Comparison of ENCODE assay signal across 12 cellular contexts in genomic region chr3:42685363-42685881, GRCh38. TPM values are rescaled to one million over a fixed set of nuclear protein-coding genes. Genes with fewer than 3 reads are reported as not detected.
A peak's percentile ranks its signal among the peaks of the same experiment; 100 is the strongest.
DNase-seq lines count a peak whose midpoint lies in the region; ATAC-seq, FAIRE-seq and TF ChIP-seq lines count a peak whose summit lies in the region.
"Had no signal": no experiment of that assay in that cellular context is flagged by ENCODE, and none has a peak within 500 bp of the region (broad histone marks: within the 10 kb centered on the region; RNA-seq: fewer than 3 reads in every experiment).

KLHL40 (plus strand) TSS chr3:42685537; CDS start chr3:42685619, 82 bp downstream.

- H3K9me3 ChIP-seq in IMR-90 (ENCODE audit: control insufficient read depth, insufficient read depth, low read length) (peaks cover 7% of the 10 kb centered on the region), osteoblast (ENCODE audit: low read depth, low read length) (no peaks in the 10 kb centered on the region)
- H3K9me3 ChIP-seq: upper lobe of left lung had no signal

- no peak within 1 kb of the TSS; the same call in 1 of the 2 replicates for H3K23ac ChIP-seq in IMR-90 (ENCODE audit: low read depth, low read length)

- H4K20me1 ChIP-seq in IMR-90 (ENCODE audit: insufficient read depth, low read length) (no peaks in the 10 kb centered on the region; the same call in 1 of the 2 replicates), osteoblast (ENCODE audit: insufficient read depth, low read length) (peaks cover 2% of the 10 kb centered on the region)

- H3K36me3 Mint-ChIP-seq in stimulated activated memory B cell treated with anti-CD40 and anti-IgM and Interleukin-4, amounts not matched to agents 10 μg/mL and 1 μg/mL and 100 μg/mL, for 72 hours: no peaks in the 10 kb centered on the region
- H3K36me3 Mint-ChIP-seq: brain had no signal

- H2BK15ac ChIP-seq in IMR-90 (ENCODE audit: low read depth, low read length): peak within 1 kb of the TSS; percentile 82; the same call in 2 of the 3 replicates

- ATAC-seq in IMR-90 (ENCODE audit: low read depth): no peak
- no peak for ATAC-seq in stimulated activated memory B cell treated with anti-CD40 and anti-IgM and Interleukin-4, amounts not matched to agents 10 μg/mL and 1 μg/mL and 100 μg/mL, for 72 hours

- DNase-seq in 8988T: peak; percentile 26
- no peak for DNase-seq in IMR-90
- DNase-seq in epithelial cell of prostate (ENCODE audit: low read depth, low spot score): no peak
- DNase-seq in osteoblast (ENCODE audit: insufficient read length, low spot score, missing footprints): peak; percentile 67
- no peak for DNase-seq in iPS-NIHi11 (ENCODE audit: low spot score)
- no peak for DNase-seq in urothelium cell line (ENCODE audit: low spot score)
- no peak for DNase-seq in medulla oblongata (ENCODE audit: extremely low spot score)
- DNase-seq: CD4-positive, alpha-beta T cell; NCI-H1694 treated with DMSO at 0.1 percent for 48 hours had no signal

- H2BK20ac ChIP-seq in IMR-90 (ENCODE audit: low read depth, low read length): peak within 1 kb of the TSS; percentile 62; the same call in 1 of the 2 replicates

- WGBS in IMR-90 (ENCODE audit: extremely low coverage in 2 of 2, insufficient read length in 1 of 2), 2 experiments: 40% methylated on average over 17 of the region's 34 CpGs; no CpG with 5 or more reads in 1 of the 2 experiments

- no peak within 1 kb of the TSS for H3K9ac ChIP-seq in IMR-90 (ENCODE audit: low read depth, low read length)

- dilution Hi-C loops in IMR-90 (cut with HindIII; ENCODE audit: low sequenced_read_pairs, unreplicated experiment): no loop called here

- no peak within 1 kb of the TSS for H4K5ac ChIP-seq in IMR-90 (ENCODE audit: low read depth, low read length)

- TF ChIP-seq CTCF in IMR-90 (conservative IDR thresholded peaks at IDR 0.05; ENCODE audit: low read depth, low read length) (no peak), osteoblast (IDR thresholded peaks at IDR 0.05; ENCODE audit: extremely low read depth, low read depth, low read length) (no peak)

- H3K27ac Mint-ChIP-seq in stimulated activated memory B cell treated with anti-CD40 and anti-IgM and Interleukin-4, amounts not matched to agents 10 μg/mL and 1 μg/mL and 100 μg/mL, for 72 hours: no peak within 1 kb of the TSS
- H3K27ac Mint-ChIP-seq: CD4-positive, alpha-beta T cell had no signal

- no peak within 1 kb of the TSS for H3K27ac ChIP-seq in IMR-90 (ENCODE audit: insufficient read depth, low read length)
- peak within 1 kb of the TSS; percentile 9 for H3K27ac ChIP-seq in epithelial cell of prostate
- H3K27ac ChIP-seq in osteoblast (ENCODE audit: low read depth, low read length): no peak within 1 kb of the TSS
- H3K27ac ChIP-seq: upper lobe of left lung had no signal

- H3K56ac ChIP-seq in IMR-90 (ENCODE audit: extremely low read depth, insufficient read depth, low read length): no peak within 1 kb of the TSS

- peak within 1 kb of the TSS; percentile 37 for H2AK9ac ChIP-seq in IMR-90 (replicated peaks; ENCODE audit: low read depth, low read length, poor library complexity)

- H3K27me3 Mint-ChIP-seq in stimulated activated memory B cell treated with anti-CD40 and anti-IgM and Interleukin-4, amounts not matched to agents 10 μg/mL and 1 μg/mL and 100 μg/mL, for 72 hours: peaks cover 63% of the 10 kb centered on the region

- H3K4me1 Mint-ChIP-seq in stimulated activated memory B cell treated with anti-CD40 and anti-IgM and Interleukin-4, amounts not matched to agents 10 μg/mL and 1 μg/mL and 100 μg/mL, for 72 hours: peaks cover 5% of the 10 kb centered on the region

- H3K4me3 Mint-ChIP-seq in stimulated activated memory B cell treated with anti-CD40 and anti-IgM and Interleukin-4, amounts not matched to agents 10 μg/mL and 1 μg/mL and 100 μg/mL, for 72 hours: no peak within 1 kb of the TSS
- H3K4me3 Mint-ChIP-seq: CD4-positive, alpha-beta T cell had no signal

- H3K9me3 Mint-ChIP-seq in stimulated activated memory B cell treated with anti-CD40 and anti-IgM and Interleukin-4, amounts not matched to agents 10 μg/mL and 1 μg/mL and 100 μg/mL, for 72 hours: no peaks in the 10 kb centered on the region
- H3K9me3 Mint-ChIP-seq: CD4-positive, alpha-beta T cell had no signal

- peaks cover 6% of the 10 kb centered on the region for H3K9me1 ChIP-seq in IMR-90 (ENCODE audit: insufficient read depth, low read length)

- no peak within 1 kb of the TSS for H2BK5ac ChIP-seq in IMR-90 (ENCODE audit: low read depth, low read length, poor library complexity, severe bottlenecking)

- peak within 1 kb of the TSS; percentile 29; the same call in 1 of the 2 replicates for H2AK5ac ChIP-seq in IMR-90 (ENCODE audit: low read depth, low read length)

- H3K4me2 ChIP-seq in IMR-90 (ENCODE audit: low read depth, low read length): peak within 1 kb of the TSS; percentile 80
- H3K4me2 ChIP-seq in osteoblast (ENCODE audit: insufficient read depth, low read length): peak within 1 kb of the TSS; percentile 48

- H2AFZ ChIP-seq in IMR-90 (replicated peaks; ENCODE audit: low read length, poor library complexity) (peak within 1 kb of the TSS; percentile 88), osteoblast (ENCODE audit: low read length) (peak within 1 kb of the TSS; percentile 59)

- TF ChIP-seq RAD21 in IMR-90 (IDR thresholded peaks at IDR 0.05; ENCODE audit: low read length): no peak

- no TSS peak for BruUV-seq in IMR-90 (replicated peaks; lab: Mats Ljungman, UMichigan)

- H3K79me2 ChIP-seq in osteoblast (ENCODE audit: insufficient read depth, low read length): no peaks in the 10 kb centered on the region

- H3K14ac ChIP-seq in IMR-90 (replicated peaks; ENCODE audit: low read depth, low read length): no peak within 1 kb of the TSS; the same call in 1 of the 2 replicates

- H3K18ac ChIP-seq in IMR-90 (ENCODE audit: low read depth, low read length): no peak within 1 kb of the TSS

- POLR2A ChIA-PET in IMR-90 (lab: Charles Lee; ENCODE audit: unreplicated experiment): no interaction called here

- H4K91ac ChIP-seq in IMR-90 (ENCODE audit: insufficient read depth, low read depth, low read length): peak within 1 kb of the TSS; percentile 36; the same call in 1 of the 2 replicates

- CTCF ChIA-PET in IMR-90 (lab: Yijun Ruan, JAX): no interaction called here

- FAIRE-seq in urothelium cell line (lab: Jason Lieb, UNC): no peak

- intact Hi-C loops in IMR-90 (cut with micrococcal nuclease): no loop called here

- TF ChIP-seq POLR2A in IMR-90 (IDR thresholded peaks at IDR 0.05; ENCODE audit: low read depth, low read length): no peak

- H3K79me1 ChIP-seq in IMR-90 (ENCODE audit: low read depth in 1 of 2, low read length in 2 of 2): no peaks in the 10 kb centered on the region

- H3K36me3 ChIP-seq in IMR-90 (ENCODE audit: control insufficient read depth, insufficient read depth, low read length): no peaks in the 10 kb centered on the region
- H3K36me3 ChIP-seq in osteoblast (ENCODE audit: insufficient read depth, low read length): no peaks in the 10 kb centered on the region
- H3K36me3 ChIP-seq: upper lobe of left lung had no signal

- in situ Hi-C loops in IMR-90 (cut with MboI; ENCODE audit: low sequenced_read_pairs): no loop called here

- no peak within 1 kb of the TSS for H3K4ac ChIP-seq in IMR-90 (ENCODE audit: low read depth, low read length)

- peaks cover 7% of the 10 kb centered on the region for H3K4me1 ChIP-seq in IMR-90 (ENCODE audit: control insufficient read depth, insufficient read depth, low read length)
- peaks cover 8% of the 10 kb centered on the region for H3K4me1 ChIP-seq in osteoblast (ENCODE audit: insufficient read depth, low read length)

- H2BK120ac ChIP-seq in IMR-90 (ENCODE audit: low read depth, low read length): peak within 1 kb of the TSS; percentile 40; the same call in 1 of the 2 replicates

- H3K27me3 ChIP-seq in IMR-90 (ENCODE audit: control insufficient read depth, insufficient read depth, low read length) (peaks cover 36% of the 10 kb centered on the region), osteoblast (ENCODE audit: insufficient read depth, low read length) (peaks cover 26% of the 10 kb centered on the region)

- peak within 1 kb of the TSS; percentile 27 for H3K4me3 ChIP-seq in IMR-90 (ENCODE audit: insufficient read depth, low read depth, low read length)
- peak within 1 kb of the TSS; percentile 33 for H3K4me3 ChIP-seq in osteoblast (ENCODE audit: insufficient read depth, low read length)

- H4K8ac ChIP-seq in IMR-90 (ENCODE audit: low read depth in 2 of 2, low read length in 2 of 2): no peak within 1 kb of the TSS

TF ChIP-seq in IMR-90, 13 proteins besides CTCF, POLR2A, EP300 and RAD21:
- TF ChIP-seq CEBPB (IDR thresholded peaks at IDR 0.05; ENCODE audit: low read depth, low read length) (no peak), SMC3 (IDR thresholded peaks at IDR 0.05; ENCODE audit: low read depth, low read length) (no peak), CHD1 (IDR thresholded peaks at IDR 0.05; ENCODE audit: low read depth, low read length) (no peak), BHLHE40 (IDR thresholded peaks at IDR 0.05; ENCODE audit: low read depth, low read length) (no peak)
TF ChIP-seq in IMR-90: peak in this region for 0.

RNA-seq across cellular contexts. Expression of gene KLHL40, which starts in this region (rescaled TPM):
- not detected in 2 replicates for total RNA-seq in IMR-90 (2012; rRNA removed)
- not detected in 2 replicates for polyA plus RNA-seq in IMR-90 (2012; rRNA removed)
- not detected in 2 replicates for polyA plus RNA-seq in IMR-90 (2012; cell fraction: cytosol; rRNA removed)
- not detected in 2 replicates for polyA plus RNA-seq in IMR-90 (2012; cell fraction: nucleus; rRNA removed; ENCODE audit: low replicate concordance)
- not detected in 2 replicates for total RNA-seq in osteoblast
- total RNA-seq: CD4-positive, alpha-beta T cell; upper lobe of left lung had no signal

Comparison
In these comparisons a context has a peak if more than half of its experiments do, and no peak if none do; other contexts are left out.
1. Peak in DNase-seq, H3K4me3 ChIP-seq and H3K4me2 ChIP-seq in osteoblast; RNA of the gene not detected or under 1 TPM.